6 cellular contexts compared by ENCODE assay signal in the genomic region with DNA sequence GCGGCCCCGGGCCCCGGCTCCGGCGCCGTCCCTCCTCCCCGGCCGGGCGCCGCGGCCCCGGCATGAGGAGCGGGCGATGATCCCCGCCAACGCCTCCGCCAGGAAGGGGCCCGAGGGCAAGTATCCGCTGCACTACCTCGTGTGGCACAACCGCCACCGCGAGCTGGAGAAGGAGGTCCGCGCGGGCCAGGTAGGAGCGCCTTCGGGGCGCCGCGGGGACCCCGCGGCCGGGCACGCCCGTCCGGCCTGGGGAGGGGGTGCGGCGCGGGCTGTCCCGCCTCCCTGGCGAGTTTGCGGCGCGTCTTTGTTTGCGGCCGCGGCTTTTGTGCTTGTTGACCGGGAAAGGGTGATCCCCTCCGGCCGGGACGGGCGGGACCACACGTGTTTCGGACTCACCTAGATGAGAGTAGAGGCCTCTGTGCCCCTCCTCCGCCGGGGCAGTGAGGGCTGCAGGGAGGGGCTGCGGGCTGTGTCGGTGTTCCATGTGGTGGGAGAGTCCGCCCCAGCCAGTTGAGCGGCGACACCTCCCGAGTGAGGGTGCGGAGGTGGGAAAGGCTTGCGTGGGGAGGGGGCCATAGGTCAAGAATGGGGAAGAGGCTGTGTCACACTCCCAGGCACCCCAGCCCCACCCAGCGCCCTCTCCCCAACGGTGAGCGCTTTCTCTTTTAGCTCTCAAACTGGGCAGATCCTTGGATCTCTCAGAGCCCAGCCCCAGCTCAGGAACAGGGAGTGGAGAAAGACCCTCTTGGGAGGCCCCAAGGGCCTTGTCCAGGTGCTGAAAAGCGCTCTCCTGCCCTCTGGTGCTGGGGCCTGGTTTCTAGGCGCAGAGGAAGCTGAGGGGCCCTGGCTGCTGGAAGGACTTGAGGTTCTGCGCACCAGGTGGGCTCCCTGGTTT. TPM values are rescaled to one million over a fixed set of nuclear protein-coding genes. Genes with fewer than 3 reads are reported as not detected.
DNase-seq lines count a peak whose midpoint lies in the region; ATAC-seq and TF ChIP-seq lines count a peak whose summit lies in the region.

No MANE protein-coding gene starts in this region.

- H3K4me1 ChIP-seq in DND-41 (ENCODE audit: insufficient read depth, low read length) (peaks cover 51% of the 10 kb centered on the region), trophoblast cell (ENCODE audit: control insufficient read depth in 1 of 2, insufficient read depth in 2 of 2, low read length in 2 of 2) (peaks cover 26 to 28% of the 10 kb centered on the region in 2 experiments)

- H3K4ac ChIP-seq in trophoblast cell (ENCODE audit: low read depth, low read length), result no peak overlapping the region

- H3K4me3 ChIP-seq in DND-41 (ENCODE audit: low read depth in 1 of 2, low read length in 2 of 2), result peak overlapping the region; percentile 66 to 72; a peak in 3 of 4 replicates
- peak overlapping the region; percentile 99 for H3K4me3 ChIP-seq in coronary artery
- peak overlapping the region; percentile 54 for H3K4me3 ChIP-seq in trophoblast cell (ENCODE audit: low read depth, low read length)

- H4K20me1 ChIP-seq in DND-41 (ENCODE audit: insufficient read depth, low read length), result peaks cover 35% of the 10 kb centered on the region

- no peak overlapping the region for H2BK120ac ChIP-seq in trophoblast cell (ENCODE audit: insufficient read depth, low read length, poor library complexity)

- ATAC-seq in DND-41 (ENCODE audit: insufficient read depth, low read depth) (peak; percentile 41), HG03039 (IDR thresholded peaks at IDR 0.05; ENCODE audit: unreplicated experiment) (no peak), HG03432 (IDR thresholded peaks at IDR 0.05; ENCODE audit: unreplicated experiment) (no peak)

- H3K23ac ChIP-seq in trophoblast cell (ENCODE audit: low read length), result no peak overlapping the region

- H3K79me1 ChIP-seq in trophoblast cell (ENCODE audit: low read length), result peaks cover 5% of the 10 kb centered on the region

- no peak overlapping the region for H4K8ac ChIP-seq in trophoblast cell (ENCODE audit: low read depth, low read length)

- DNase-seq in DND-41 (peak; percentile 66), NCI-H1930 (lab: John Stamatoyannopoulos, UW) (peak; percentile 14 to 42), coronary artery (ENCODE audit: low spot score) (no peak), trophoblast cell (peak in 1 of 2 donors; percentile 42)

- no peak overlapping the region for H3K14ac ChIP-seq in trophoblast cell (ENCODE audit: low read length)

- no peak overlapping the region for H4K91ac ChIP-seq in trophoblast cell (ENCODE audit: low read depth, low read length)

- TF ChIP-seq CTCF in DND-41 (IDR thresholded peaks at IDR 0.05; ENCODE audit: borderline replicate concordance, extremely low read depth, low read length, poor library complexity, severe bottlenecking) (peak; percentile 70), coronary artery (IDR thresholded peaks at IDR 0.05) (no peak)

- no peak overlapping the region for H2AK5ac ChIP-seq in trophoblast cell (ENCODE audit: low read length)

- no peak overlapping the region for H2BK12ac ChIP-seq in trophoblast cell (ENCODE audit: low read length)

- H3K36me3 ChIP-seq in DND-41 (ENCODE audit: insufficient read depth, low read length), result no peaks in the 10 kb centered on the region
- no peaks in the 10 kb centered on the region for H3K36me3 ChIP-seq in trophoblast cell (ENCODE audit: control insufficient read depth in 1 of 2, insufficient read depth in 2 of 2, low read length in 2 of 2)

- no peaks in the 10 kb centered on the region for H3K9me3 ChIP-seq in DND-41 (ENCODE audit: insufficient read depth, low read length, severe bottlenecking)
- H3K9me3 ChIP-seq in trophoblast cell (ENCODE audit: insufficient read depth, low read depth, low read length), result no peaks in the 10 kb centered on the region

- no peak overlapping the region for H3K18ac ChIP-seq in trophoblast cell (ENCODE audit: low read length)

- peaks cover 20% of the 10 kb centered on the region for H3K79me2 ChIP-seq in DND-41 (ENCODE audit: insufficient read depth, low read length)
- peaks cover 2% of the 10 kb centered on the region for H3K79me2 ChIP-seq in trophoblast cell (ENCODE audit: control insufficient read depth, insufficient read depth, low read length, poor library complexity)

- H2AFZ ChIP-seq in DND-41 (ENCODE audit: low read depth, low read length), result peak overlapping the region; percentile 73
- H2AFZ ChIP-seq in trophoblast cell (ENCODE audit: insufficient read depth, low read length, poor library complexity), result peak overlapping the region; percentile 6

- no CpG with 5 or more reads among the region's 71 CpGs for WGBS in trophoblast cell (ENCODE audit: extremely low coverage, insufficient coverage, insufficient read length)

- no peak overlapping the region for H4K12ac ChIP-seq in trophoblast cell (ENCODE audit: low read depth, low read length)

- no peak overlapping the region for H3K27ac ChIP-seq in DND-41 (ENCODE audit: low read length)
- H3K27ac ChIP-seq in coronary artery, result peak overlapping the region in 1 of 2 donors; percentile 96
- H3K27ac ChIP-seq in trophoblast cell (ENCODE audit: low read depth, low read length), result no peak overlapping the region

- H3K4me2 ChIP-seq in DND-41 (ENCODE audit: insufficient read depth, low read length) (peak overlapping the region; percentile 98), trophoblast cell (ENCODE audit: low read length) (peak overlapping the region; percentile 82)

- H3K9ac ChIP-seq in DND-41 (ENCODE audit: low read depth, low read length) (peak overlapping the region; percentile 59), trophoblast cell (ENCODE audit: low read length) (no peak overlapping the region)

- H3K27me3 ChIP-seq in DND-41 (ENCODE audit: insufficient read depth, low read length, poor library complexity), result peaks cover 6% of the 10 kb centered on the region
- peaks cover 9% of the 10 kb centered on the region for H3K27me3 ChIP-seq in trophoblast cell (ENCODE audit: insufficient read depth, low read length)

- no peak overlapping the region for H2BK5ac ChIP-seq in trophoblast cell (ENCODE audit: low read depth, low read length, poor library complexity)

RNA-seq across cellular contexts. Expression of gene ANKRD13B, which starts 0.9 kb away (rescaled TPM):
- 1.6 and 1.9 TPM in 2 replicates for polyA plus RNA-seq in trophoblast cell (2013)

RNA-seq across cellular contexts. Expression of gene GIT1, which starts 4.3 kb away (rescaled TPM):
- 33.6 and 35.0 TPM in 2 replicates for polyA plus RNA-seq in trophoblast cell (2013)

RNA-seq across cellular contexts. Expression of gene TP53I13, which starts 25.3 kb away (rescaled TPM):
- polyA plus RNA-seq in trophoblast cell (2013), result 17.1 and 19.5 TPM in 2 replicates

RNA-seq across cellular contexts. Expression of gene ABHD15, which starts 27.0 kb away (rescaled TPM):
- 2.3 and 2.8 TPM in 2 replicates for polyA plus RNA-seq in trophoblast cell (2013)

RNA-seq across cellular contexts. Expression of gene CORO6, which starts 28.9 kb away (rescaled TPM):
- polyA plus RNA-seq in trophoblast cell (2013), result 10.5 and 11.5 TPM in 2 replicates
